24 cellular contexts compared by ENCODE assay signal in the genomic region with DNA sequence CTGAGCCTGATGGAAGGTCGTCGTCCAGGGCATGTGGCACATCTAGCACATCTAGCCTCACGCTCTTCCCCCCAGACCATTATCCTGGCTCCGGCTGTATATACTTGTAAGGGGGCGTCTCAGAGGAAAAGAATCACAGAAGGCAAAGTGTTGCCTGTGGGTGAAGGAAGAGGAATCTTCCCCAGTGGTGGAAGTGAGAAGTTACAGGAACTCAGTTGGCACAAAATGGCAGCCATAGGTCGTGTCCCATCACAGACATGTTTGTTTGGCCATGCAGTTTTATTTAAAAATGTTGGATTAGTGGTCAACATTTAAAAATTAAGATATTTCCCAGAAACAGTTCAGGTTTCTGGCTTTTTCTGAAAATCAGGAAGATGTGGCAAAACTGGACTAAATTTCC. TPM values are rescaled to one million over a fixed set of nuclear protein-coding genes. Genes with fewer than 3 reads are reported as not detected.
"Had no signal": no experiment of that assay in that cellular context is flagged by ENCODE, and none has a peak within 500 bp of the region (broad histone marks: within the 10 kb centered on the region; RNA-seq: fewer than 3 reads in every experiment).

No MANE protein-coding gene starts in this region.

- H3K4me2 ChIP-seq: SK-N-SH had no signal

- H3K27ac ChIP-seq: RWPE1 had no signal

- H3K4me3 ChIP-seq: MG63 had no signal

- ATAC-seq: Panc1, PC-3 had no signal

- H3K9ac ChIP-seq: SK-N-SH had no signal

- H3K36me3 ChIP-seq: MG63 had no signal

- DNase-seq: Karpas-422, KG1, MG63, NCI-H1092, NCI-H1105 treated with DMSO at 0.1 percent for 48 hours, NCI-H1417 treated with DMSO at 0.1 percent for 48 hours, NCI-H146, NCI-H1694 treated with DMSO at 0.1 percent for 48 hours, NCI-H1930, NCI-H2081, NCI-H2107, NCI-H2171, NCI-H226, NCI-H446, NCI-H510A, NCI-H69, NCI-H774, PC-3, SHP77, SK-N-SH, SW 1271 had no signal

- H3K9me3 ChIP-seq: MG63, SK-N-SH had no signal

- H3K27me3 ChIP-seq: MG63 had no signal

RNA-seq across cellular contexts. Expression of gene GALNT15, which starts 13.6 kb away (rescaled TPM):
- total RNA-seq: HT-29, PC-3 had no signal
